ENCODE assay signal across 14 cellular contexts in the genomic region with DNA sequence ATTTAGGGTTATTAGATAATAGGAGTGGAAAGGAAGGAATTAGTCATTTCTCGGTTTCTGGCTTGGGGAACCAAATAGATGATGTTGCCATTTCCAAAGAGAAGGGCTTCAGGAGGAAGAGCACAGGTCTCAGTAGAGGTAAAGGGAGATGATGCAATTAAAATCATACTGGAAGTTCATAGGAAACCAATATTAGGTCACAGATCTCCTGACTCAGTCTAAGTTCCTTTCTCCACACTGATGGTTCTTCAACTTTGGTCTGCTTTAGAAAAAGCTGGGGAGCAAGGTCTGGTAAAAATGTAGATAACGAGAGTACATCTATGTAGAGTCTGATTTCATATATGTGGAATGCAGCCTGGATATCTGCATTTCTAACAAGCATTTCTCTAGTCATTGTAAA.
DNase-seq lines count a peak whose midpoint lies in the region; ATAC-seq and TF ChIP-seq lines count a peak whose summit lies in the region.
"Had no signal": no experiment of that assay in that cellular context is flagged by ENCODE, and none has a peak within 500 bp of the region (broad histone marks: within the 10 kb centered on the region; RNA-seq: fewer than 3 reads in every experiment).

No MANE protein-coding gene starts in this region.

- no peaks in the 10 kb centered on the region for H3K9me3 Mint-ChIP-seq in activated CD8-positive, alpha-beta T cell treated with anti-CD3 and anti-CD28 coated beads for 36 hours
- H3K9me3 Mint-ChIP-seq in activated CD8-positive, alpha-beta T cell treated with anti-CD3 and anti-CD28 coated beads, Interleukin-2, amount 10 ng/mL, durations not matched to agents 7 days and 5 days (ENCODE audit: insufficient read depth), result no peaks in the 10 kb centered on the region
- no peaks in the 10 kb centered on the region for H3K9me3 Mint-ChIP-seq in GM23338
- H3K9me3 Mint-ChIP-seq: CD4-positive, CD25-positive, alpha-beta regulatory T cell had no signal

- POLR2A ChIA-PET in activated CD8-positive, alpha-beta T cell treated with anti-CD3 and anti-CD28 coated beads for 36 hours (lab: Charles Lee), result no interaction called here
- POLR2A ChIA-PET in activated CD8-positive, alpha-beta T cell treated with anti-CD3 and anti-CD28 coated beads, Interleukin-2, amount 10 ng/mL, durations not matched to agents 7 days and 5 days (lab: Charles Lee), result no interaction called here

- intact Hi-C loops in activated CD8-positive, alpha-beta T cell treated with anti-CD3 and anti-CD28 coated beads for 36 hours (cut with micrococcal nuclease), result no loop called here

- no peak for TF ChIP-seq EP300 in suprapubic skin (IDR thresholded peaks at IDR 0.05)

- H3K9me3 ChIP-seq in SK-N-MC (ENCODE audit: low read depth, low read length) (no peaks in the 10 kb centered on the region), trophoblast cell (ENCODE audit: insufficient read depth, low read depth, low read length) (no peaks in the 10 kb centered on the region), suprapubic skin (no peaks in the 10 kb centered on the region)
- H3K9me3 ChIP-seq in effector memory CD4-positive, alpha-beta T cell (ENCODE audit: control insufficient read depth, low read length), result no peaks in the 10 kb centered on the region
- H3K9me3 ChIP-seq: BLaER1 treated with 17β-estradiol and CSF1 and Interleukin-3, amounts not matched to agents 10 nM and 100 nM had no signal

- H2BK5ac ChIP-seq in trophoblast cell (ENCODE audit: low read depth, low read length, poor library complexity), result no peak overlapping the region

- H3K36me3 ChIP-seq in GM23338 (ENCODE audit: insufficient read depth) (no peaks in the 10 kb centered on the region), SK-N-MC (ENCODE audit: insufficient read depth, low read length) (no peaks in the 10 kb centered on the region), trophoblast cell (ENCODE audit: control insufficient read depth in 1 of 2, insufficient read depth in 2 of 2, low read length in 2 of 2) (no peaks in the 10 kb centered on the region), suprapubic skin (no peaks in the 10 kb centered on the region)
- no peaks in the 10 kb centered on the region for H3K36me3 ChIP-seq in effector memory CD4-positive, alpha-beta T cell (ENCODE audit: control insufficient read depth, insufficient read depth, low read length)

- H3K9me2 ChIP-seq in GM23338 (ENCODE audit: insufficient read depth), result no peaks in the 10 kb centered on the region

- H3K4me1 ChIP-seq in GM23338 (ENCODE audit: insufficient read depth) (no peaks in the 10 kb centered on the region), trophoblast cell (ENCODE audit: control insufficient read depth in 1 of 2, insufficient read depth in 2 of 2, low read length in 2 of 2) (no peaks in the 10 kb centered on the region), suprapubic skin (no peaks in the 10 kb centered on the region)
- no peaks in the 10 kb centered on the region for H3K4me1 ChIP-seq in effector memory CD4-positive, alpha-beta T cell (ENCODE audit: control insufficient read depth, insufficient read depth, low read length, poor library complexity, severe bottlenecking)

- H2BK120ac ChIP-seq in trophoblast cell (ENCODE audit: insufficient read depth, low read length, poor library complexity), result no peak overlapping the region

- no peaks in the 10 kb centered on the region for H3K27me3 ChIP-seq in GM23338 (ENCODE audit: insufficient read depth)
- no peaks in the 10 kb centered on the region for H3K27me3 ChIP-seq in trophoblast cell (ENCODE audit: insufficient read depth, low read length)
- H3K27me3 ChIP-seq in effector memory CD4-positive, alpha-beta T cell (replicated peaks; ENCODE audit: control insufficient read depth, insufficient read depth, low read length, poor library complexity, severe bottlenecking), result no peaks in the 10 kb centered on the region
- H3K27me3 ChIP-seq in suprapubic skin, result no peaks in the 10 kb centered on the region
- H3K27me3 ChIP-seq: BLaER1 treated with 17β-estradiol and CSF1 and Interleukin-3, amounts not matched to agents 10 nM and 100 nM had no signal

- no peak overlapping the region for H3K4ac ChIP-seq in trophoblast cell (ENCODE audit: low read depth, low read length)

- no peak overlapping the region for H3K4me2 ChIP-seq in GM23338
- H3K4me2 ChIP-seq in trophoblast cell (ENCODE audit: low read length), result no peak overlapping the region
- H3K4me2 ChIP-seq: BLaER1 treated with 17β-estradiol and CSF1 and Interleukin-3, amounts not matched to agents 10 nM and 100 nM had no signal

- no peak overlapping the region for H2BK12ac ChIP-seq in trophoblast cell (ENCODE audit: low read length)

- in situ Hi-C loops in G401 (cut with HindIII; ENCODE audit: low sequenced_read_pairs), result no loop called here

- DNase-seq in activated CD8-positive, alpha-beta T cell treated with anti-CD3 and anti-CD28 coated beads for 36 hours, result no peak
- no peak for DNase-seq in activated CD8-positive, alpha-beta T cell treated with anti-CD3 and anti-CD28 coated beads, Interleukin-2, amount 10 ng/mL, durations not matched to agents 7 days and 5 days
- no peak for DNase-seq in GM23338 (ENCODE audit: low spot score)
- no peak for DNase-seq in SK-N-MC (ENCODE audit: low read depth, low spot score)
- peak; percentile 48 to 89 for DNase-seq in trophoblast cell
- no peak for DNase-seq in effector memory CD4-positive, alpha-beta T cell
- DNase-seq in G401 (ENCODE audit: low spot score), result no peak
- no peak for DNase-seq in suprapubic skin (ENCODE audit: low spot score in 2 of 2)
- DNase-seq: ACHN; CD4-positive, CD25-positive, alpha-beta regulatory T cell; DMS53; GM23248; H7 had no signal

- peak; percentile 20 for ATAC-seq in activated CD8-positive, alpha-beta T cell treated with anti-CD3 and anti-CD28 coated beads for 36 hours
- ATAC-seq in activated CD8-positive, alpha-beta T cell treated with anti-CD3 and anti-CD28 coated beads, Interleukin-2, amount 10 ng/mL, durations not matched to agents 7 days and 5 days, result no peak
- ATAC-seq in GM23338, result no peak

- no peak overlapping the region for H2AK5ac ChIP-seq in trophoblast cell (ENCODE audit: low read length)

- CTCF ChIA-PET in activated CD8-positive, alpha-beta T cell treated with anti-CD3 and anti-CD28 coated beads for 36 hours (lab: Charles Lee), result no interaction called here
- CTCF ChIA-PET in activated CD8-positive, alpha-beta T cell treated with anti-CD3 and anti-CD28 coated beads, Interleukin-2, amount 10 ng/mL, durations not matched to agents 7 days and 5 days (lab: Charles Lee), result no interaction called here

- H3K36me3 Mint-ChIP-seq in activated CD8-positive, alpha-beta T cell treated with anti-CD3 and anti-CD28 coated beads for 36 hours (ENCODE audit: low read depth), result no peaks in the 10 kb centered on the region
- peaks cover 7% of the 10 kb centered on the region for H3K36me3 Mint-ChIP-seq in activated CD8-positive, alpha-beta T cell treated with anti-CD3 and anti-CD28 coated beads, Interleukin-2, amount 10 ng/mL, durations not matched to agents 7 days and 5 days (ENCODE audit: low read depth)
- H3K36me3 Mint-ChIP-seq in GM23338 (ENCODE audit: low read depth), result no peaks in the 10 kb centered on the region
- H3K36me3 Mint-ChIP-seq: CD4-positive, CD25-positive, alpha-beta regulatory T cell had no signal

- WGBS in trophoblast cell (ENCODE audit: extremely low coverage, insufficient coverage, insufficient read length), result no CpG with 5 or more reads among the region's 2 CpGs
- WGBS in suprapubic skin, result 64% methylated on average over 2 of the region's 2 CpGs

- no peaks in the 10 kb centered on the region for H4K20me1 ChIP-seq in GM23338 (replicated peaks; ENCODE audit: insufficient read depth)
- H4K20me1 ChIP-seq: BLaER1 treated with 17β-estradiol and CSF1 and Interleukin-3, amounts not matched to agents 10 nM and 100 nM had no signal

- no peak for TF ChIP-seq POLR2A in suprapubic skin (IDR thresholded peaks at IDR 0.05)

- H3K9ac ChIP-seq in SK-N-MC (ENCODE audit: insufficient read length), result no peak overlapping the region
- no peak overlapping the region for H3K9ac ChIP-seq in trophoblast cell (ENCODE audit: low read length)
- H3K9ac ChIP-seq: BLaER1 treated with 17β-estradiol and CSF1 and Interleukin-3, amounts not matched to agents 10 nM and 100 nM; GM23248 had no signal

- no peaks in the 10 kb centered on the region for H3K79me1 ChIP-seq in trophoblast cell (ENCODE audit: low read length)

- peaks cover 10% of the 10 kb centered on the region for H3K4me1 Mint-ChIP-seq in activated CD8-positive, alpha-beta T cell treated with anti-CD3 and anti-CD28 coated beads for 36 hours (ENCODE audit: low read depth)
- H3K4me1 Mint-ChIP-seq in activated CD8-positive, alpha-beta T cell treated with anti-CD3 and anti-CD28 coated beads, Interleukin-2, amount 10 ng/mL, durations not matched to agents 7 days and 5 days (ENCODE audit: low read depth), result no peaks in the 10 kb centered on the region
- no peaks in the 10 kb centered on the region for H3K4me1 Mint-ChIP-seq in GM23338
- H3K4me1 Mint-ChIP-seq: CD4-positive, CD25-positive, alpha-beta regulatory T cell had no signal

- H3K27ac ChIP-seq in GM23338 (ENCODE audit: low read depth), result no peak overlapping the region
- H3K27ac ChIP-seq in SK-N-MC, result 0 out of 2 replicates have a peak overlapping the region, but pooled peaks have one; percentile 28
- no peak overlapping the region for H3K27ac ChIP-seq in trophoblast cell (ENCODE audit: low read depth, low read length)
- H3K27ac ChIP-seq in effector memory CD4-positive, alpha-beta T cell (ENCODE audit: insufficient read depth, low read length, poor library complexity, severe bottlenecking), result no peak overlapping the region
- H3K27ac ChIP-seq in suprapubic skin, result no peak overlapping the region
- H3K27ac ChIP-seq: BLaER1 treated with 17β-estradiol and CSF1 and Interleukin-3, amounts not matched to agents 10 nM and 100 nM; GM23248 had no signal

- H3K27me3 Mint-ChIP-seq in activated CD8-positive, alpha-beta T cell treated with anti-CD3 and anti-CD28 coated beads for 36 hours, result no peaks in the 10 kb centered on the region
- no peaks in the 10 kb centered on the region for H3K27me3 Mint-ChIP-seq in activated CD8-positive, alpha-beta T cell treated with anti-CD3 and anti-CD28 coated beads, Interleukin-2, amount 10 ng/mL, durations not matched to agents 7 days and 5 days (ENCODE audit: low read depth)
- H3K27me3 Mint-ChIP-seq in GM23338 (ENCODE audit: insufficient read depth, low read depth, poor library complexity), result no peaks in the 10 kb centered on the region
- H3K27me3 Mint-ChIP-seq: CD4-positive, CD25-positive, alpha-beta regulatory T cell had no signal

- H3K23ac ChIP-seq in trophoblast cell (ENCODE audit: low read length), result no peak overlapping the region

- H3K79me2 ChIP-seq in GM23338 (replicated peaks; ENCODE audit: insufficient read depth), result no peaks in the 10 kb centered on the region
- H3K79me2 ChIP-seq in trophoblast cell (ENCODE audit: control insufficient read depth, insufficient read depth, low read length, poor library complexity), result no peaks in the 10 kb centered on the region

- H3K4me3 Mint-ChIP-seq in activated CD8-positive, alpha-beta T cell treated with anti-CD3 and anti-CD28 coated beads for 36 hours, result no peak overlapping the region
- no peak overlapping the region for H3K4me3 Mint-ChIP-seq in activated CD8-positive, alpha-beta T cell treated with anti-CD3 and anti-CD28 coated beads, Interleukin-2, amount 10 ng/mL, durations not matched to agents 7 days and 5 days
- H3K4me3 Mint-ChIP-seq in GM23338, result no peak overlapping the region
- H3K4me3 Mint-ChIP-seq: CD4-positive, CD25-positive, alpha-beta regulatory T cell had no signal

- no peak overlapping the region for H4K91ac ChIP-seq in trophoblast cell (ENCODE audit: low read depth, low read length)

- H2AFZ ChIP-seq in GM23338, result no peak overlapping the region
- H2AFZ ChIP-seq in trophoblast cell (ENCODE audit: insufficient read depth, low read length, poor library complexity), result no peak overlapping the region
- H2AFZ ChIP-seq: GM23248 had no signal

- no peak overlapping the region for H3K14ac ChIP-seq in trophoblast cell (ENCODE audit: low read length)

- H3K27ac Mint-ChIP-seq in activated CD8-positive, alpha-beta T cell treated with anti-CD3 and anti-CD28 coated beads for 36 hours, result no peak overlapping the region
- H3K27ac Mint-ChIP-seq in activated CD8-positive, alpha-beta T cell treated with anti-CD3 and anti-CD28 coated beads, Interleukin-2, amount 10 ng/mL, durations not matched to agents 7 days and 5 days, result no peak overlapping the region
- H3K27ac Mint-ChIP-seq in GM23338, result peak overlapping the region; percentile 36; the same call in 1 of the 2 replicates
- H3K27ac Mint-ChIP-seq: CD4-positive, CD25-positive, alpha-beta regulatory T cell had no signal

- H4K8ac ChIP-seq in trophoblast cell (ENCODE audit: low read depth, low read length), result no peak overlapping the region

- no peak for TF ChIP-seq CTCF in activated CD8-positive, alpha-beta T cell treated with anti-CD3 and anti-CD28 coated beads for 36 hours (IDR thresholded peaks at IDR 0.05)
- TF ChIP-seq CTCF in GM23338 (conservative IDR thresholded peaks at IDR 0.05; ENCODE audit: low read depth in 2 of 2), result no peak
- no peak for TF ChIP-seq CTCF in suprapubic skin (IDR thresholded peaks at IDR 0.05)

- no peaks in the 10 kb centered on the region for H3F3A ChIP-seq in GM23338 (replicated peaks; ENCODE audit: low read depth)

- no peak overlapping the region for H3K18ac ChIP-seq in trophoblast cell (ENCODE audit: low read length)

- no peak overlapping the region for H4K12ac ChIP-seq in trophoblast cell (ENCODE audit: low read depth, low read length)

- H3K4me3 ChIP-seq in GM23338 (no peak overlapping the region), SK-N-MC (no peak overlapping the region), trophoblast cell (ENCODE audit: low read depth, low read length) (no peak overlapping the region), suprapubic skin (no peak overlapping the region)
- no peak overlapping the region for H3K4me3 ChIP-seq in effector memory CD4-positive, alpha-beta T cell (ENCODE audit: insufficient read depth, low read depth, low read length, poor library complexity, severe bottlenecking)
- H3K4me3 ChIP-seq: BLaER1 treated with 17β-estradiol and CSF1 and Interleukin-3, amounts not matched to agents 10 nM and 100 nM; GM23248 had no signal

Comparison
In these comparisons a context has a peak if more than half of its experiments do, and no peak if none do; other contexts are left out.
1. DNase-seq: peak in trophoblast cell (2 of 2); none in activated CD8-positive, alpha-beta T cell treated with anti-CD3 and anti-CD28 coated beads for 36 hours (single experiment), activated CD8-positive, alpha-beta T cell treated with anti-CD3 and anti-CD28 coated beads, Interleukin-2, amount 10 ng/mL, durations not matched to agents 7 days and 5 days (single experiment), GM23338 (single experiment), SK-N-MC (single experiment), effector memory CD4-positive, alpha-beta T cell (0 of 3), G401 (single experiment) and suprapubic skin (0 of 2).